In the genomic region with DNA sequence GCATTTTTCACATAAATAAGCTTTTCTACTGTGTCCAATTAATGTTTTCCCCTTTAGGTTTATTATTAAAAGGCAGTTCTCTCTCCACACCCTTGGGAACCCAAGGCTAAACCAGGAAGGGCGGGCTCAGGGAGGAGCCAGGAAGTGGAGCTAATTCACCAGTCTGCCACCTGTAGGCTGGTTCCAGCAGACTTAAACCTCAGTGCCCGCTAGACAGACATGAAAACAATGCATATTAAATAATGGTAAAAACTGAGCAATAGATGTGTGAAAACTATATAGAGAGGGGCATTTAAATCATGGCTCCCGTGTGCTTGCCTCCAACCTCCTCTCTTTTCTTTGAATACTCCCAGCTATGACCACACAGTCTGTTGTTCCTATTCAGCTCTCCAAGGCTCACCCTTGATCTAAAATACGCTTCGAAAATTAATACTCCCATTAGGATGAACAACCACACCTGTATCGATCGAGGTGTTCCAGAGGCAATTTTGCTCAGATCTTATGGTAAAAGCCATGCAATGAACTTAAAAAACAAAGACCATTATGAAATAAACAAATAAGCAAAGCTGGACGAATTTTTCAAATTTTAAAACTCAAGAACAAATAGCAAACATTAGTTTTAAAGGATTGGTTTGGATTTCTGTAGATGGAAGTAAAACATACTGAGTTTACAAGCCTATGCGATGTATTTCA, we compare ENCODE assay signal across 8 cellular contexts.
DNase-seq lines count a peak whose midpoint lies in the region; ATAC-seq and TF ChIP-seq lines count a peak whose summit lies in the region.

No MANE protein-coding gene starts in this region.

- 47% methylated on average over 9 of the region's 9 CpGs for WGBS in liver
- 48 to 54% methylated on average over 9 of the region's 9 CpGs for WGBS in aorta, 2 donors

- H3K9me3 ChIP-seq in Caco-2 (no peaks in the 10 kb centered on the region), WERI-Rb-1 (ENCODE audit: severe bottlenecking) (no peaks in the 10 kb centered on the region), liver (ENCODE audit: control insufficient read depth in 4 of 4, low read length in 3 of 4) (no peaks in the 10 kb centered on the region), aorta (ENCODE audit: control insufficient read depth, low read length) (no peaks in the 10 kb centered on the region)

- H3K36me3 ChIP-seq in Caco-2 (ENCODE audit: control insufficient read depth, insufficient read depth, low read length): no peaks in the 10 kb centered on the region
- no peaks in the 10 kb centered on the region for H3K36me3 ChIP-seq in WERI-Rb-1
- H3K36me3 ChIP-seq in liver (ENCODE audit: control insufficient read depth in 4 of 4, insufficient read depth in 3 of 4, low read depth in 1 of 4, low read length in 3 of 4): no peaks in the 10 kb centered on the region
- no peaks in the 10 kb centered on the region for H3K36me3 ChIP-seq in aorta (ENCODE audit: control insufficient read depth in 1 of 2, insufficient read depth in 2 of 2, low read length in 1 of 2)

- DNase-seq in Caco-2 (peak in 1 of 2 experiments; percentile 51), WERI-Rb-1 (peak; percentile 21), aorta (no peak)

- H3K4me3 ChIP-seq in Caco-2 (ENCODE audit: low read depth, low read length): no peak overlapping the region
- H3K4me3 ChIP-seq in WERI-Rb-1 (ENCODE audit: low read depth, low read length): no peak overlapping the region
- H3K4me3 ChIP-seq in liver (ENCODE audit: low read depth in 1 of 3, low read length in 3 of 3): no peak overlapping the region
- H3K4me3 ChIP-seq in aorta (ENCODE audit: low read length in 2 of 2): peak overlapping the region in 1 of 2 donors; percentile 89

- intact Hi-C loops in Caco-2 (cut with micrococcal nuclease; ENCODE audit: unreplicated experiment): no loop called here
- intact Hi-C loops in aorta (cut with DNase I): no loop called here

- TF ChIP-seq EP300 in Ishikawa (IDR thresholded peaks at IDR 0.05; ENCODE audit: borderline replicate concordance): no peak

- H3K4me1 ChIP-seq in Caco-2 (peaks cover 17% of the 10 kb centered on the region), liver (ENCODE audit: control insufficient read depth in 4 of 4, insufficient read depth in 4 of 4, low read length in 3 of 4) (peaks cover 7 to 15% (median 12%) of the 10 kb centered on the region in 4 donors), aorta (ENCODE audit: control insufficient read depth in 1 of 2, insufficient read depth in 2 of 2, low read length in 2 of 2) (no peaks in the 10 kb centered on the region)

- CTCF ChIA-PET in Caco-2 (lab: Charles Lee): interaction anchor here (0.6 to 1.2 kb wide), 4 partner anchors 95 to 1746 kb away, joined by 3 to 8 read pairs (median 4); no protein-coding TSS in a partner anchor

- no peaks in the 10 kb centered on the region for H3K9me3 Mint-ChIP-seq in Caco-2 (ENCODE audit: unreplicated experiment)

- peaks cover 7% of the 10 kb centered on the region for H3K4me1 Mint-ChIP-seq in Caco-2 (ENCODE audit: low read depth, unreplicated experiment)

- H3K36me3 Mint-ChIP-seq in Caco-2 (ENCODE audit: insufficient read depth, unreplicated experiment): no peaks in the 10 kb centered on the region

- H3K27ac Mint-ChIP-seq in Caco-2 (ENCODE audit: unreplicated experiment): no peak overlapping the region

- TF ChIP-seq CTCF in Caco-2 (IDR thresholded peaks at IDR 0.05; ENCODE audit: insufficient read depth in 1 of 2, low read depth in 1 of 2, low read length in 1 of 2, severe bottlenecking in 1 of 2, unreplicated experiment in 1 of 2) (peak in 1 of 2 experiments; percentile 45), WERI-Rb-1 (IDR thresholded peaks at IDR 0.05; ENCODE audit: low read depth, low read length) (0 out of 2 replicates have a peak, but pooled peaks have one; percentile 8), liver (IDR thresholded peaks at IDR 0.05; ENCODE audit: low read depth, low read length, missing input control) (peak; percentile 29)

- BruUV-seq in Caco-2 (replicated peaks; lab: Mats Ljungman, UMichigan): no TSS peak

- no peak overlapping the region for H3K27ac ChIP-seq in WERI-Rb-1
- H3K27ac ChIP-seq in liver (ENCODE audit: low read depth in 1 of 2, low read length in 2 of 2): no peak overlapping the region
- H3K27ac ChIP-seq in aorta (ENCODE audit: low read depth in 1 of 2, low read length in 2 of 2): no peak overlapping the region

- H3K27me3 ChIP-seq in Caco-2 (replicated peaks; ENCODE audit: control insufficient read depth, insufficient read depth, low read length) (no peaks in the 10 kb centered on the region; the same call in 1 of the 2 replicates), WERI-Rb-1 (ENCODE audit: insufficient read depth, low read depth, severe bottlenecking) (peaks cover 88% of the 10 kb centered on the region), liver (ENCODE audit: control insufficient read depth in 4 of 4, insufficient read depth in 4 of 4, low read length in 3 of 4) (peaks cover 2 to 21% (median 7%) of the 10 kb centered on the region in 4 donors), aorta (ENCODE audit: control insufficient read depth in 1 of 2, insufficient read depth in 2 of 2, low read length in 1 of 2) (no peaks in the 10 kb centered on the region)

- TF ChIP-seq RAD21 in Ishikawa (IDR thresholded peaks at IDR 0.05; ENCODE audit: low read depth) (peak; percentile 27; the same call in 1 of the 2 replicates), liver (IDR thresholded peaks at IDR 0.05) (peak; percentile 17 to 49)

- POLR2A ChIA-PET in Caco-2 (lab: Charles Lee): interaction anchor here (0.5 kb wide), 1 partner anchor 1295 kb away, joined by 3 read pairs; no protein-coding TSS in a partner anchor

- peaks cover 42% of the 10 kb centered on the region for H3K27me3 Mint-ChIP-seq in Caco-2 (ENCODE audit: insufficient read depth, unreplicated experiment)

- peak overlapping the region; percentile 53 for H3K4me3 Mint-ChIP-seq in Caco-2 (ENCODE audit: unreplicated experiment)

- ATAC-seq in HG03039 (IDR thresholded peaks at IDR 0.05; ENCODE audit: unreplicated experiment) (no peak), aorta (ENCODE audit: low FRiP score) (no peak), HG03460 (IDR thresholded peaks at IDR 0.05; ENCODE audit: unreplicated experiment) (no peak), HG02884 (IDR thresholded peaks at IDR 0.05; ENCODE audit: unreplicated experiment) (no peak)

- H3K9ac ChIP-seq in liver (ENCODE audit: low read depth in 1 of 2, low read length in 2 of 2): no peak overlapping the region

TF ChIP-seq in Ishikawa, 13 proteins besides CTCF, POLR2A, EP300 and RAD21:
- TF ChIP-seq TAF1 (IDR thresholded peaks at IDR 0.05; ENCODE audit: low read depth): no peak
- no peak for TF ChIP-seq ZBTB7A (IDR thresholded peaks at IDR 0.05; ENCODE audit: low read depth)

TF ChIP-seq in liver, 16 proteins besides CTCF, POLR2A, EP300 and RAD21:
- TF ChIP-seq FOXA1 (IDR thresholded peaks at IDR 0.05): no peak
- no peak for TF ChIP-seq SP1 (IDR thresholded peaks at IDR 0.05)
- no peak for TF ChIP-seq YY1 (IDR thresholded peaks at IDR 0.05)
